ENCODE assay signal across 17 cellular contexts in genomic region chr2:850429-850828, GRCh38.
A peak's percentile ranks its signal among the peaks of the same experiment; 100 is the strongest.
DNase-seq lines count a peak whose midpoint lies in the region; ATAC-seq and TF ChIP-seq lines count a peak whose summit lies in the region.
"Had no signal": no experiment of that assay in that cellular context is flagged by ENCODE, and none has a peak within 500 bp of the region (broad histone marks: within the 10 kb centered on the region; RNA-seq: fewer than 3 reads in every experiment).

No MANE protein-coding gene starts in this region.

- H3K9ac ChIP-seq in DND-41 (ENCODE audit: low read depth, low read length): no peak overlapping the region

- H3K4me3 ChIP-seq in DND-41 (ENCODE audit: low read depth in 1 of 2, low read length in 2 of 2): no peak overlapping the region
- H3K4me3 ChIP-seq: Peyer's patch, SJSA1 had no signal

- no peak for DNase-seq in DND-41
- peak; percentile 1 for DNase-seq in EL
- DNase-seq in M059J (ENCODE audit: low read depth): peak; percentile 20
- DNase-seq in SK-MEL-5 (ENCODE audit: low read depth, low spot score): peak; percentile 21
- DNase-seq in activated CD4-positive, alpha-beta T cell treated with anti-CD3 and anti-CD28 coated beads for 1 hour: no peak
- DNase-seq: CD4-positive, CD25-positive, alpha-beta regulatory T cell; KG1; NCI-H187; NCI-H226; NCI-H510A treated with DMSO at 0.1 percent for 48 hours; NCI-H748 treated with DMSO at 0.1 percent for 48 hours; Peyer's patch had no signal

- H3K4me1 ChIP-seq in DND-41 (ENCODE audit: insufficient read depth, low read length): peaks cover 8% of the 10 kb centered on the region
- H3K4me1 ChIP-seq: Peyer's patch had no signal

- peaks cover 32% of the 10 kb centered on the region for H3K9me3 ChIP-seq in DND-41 (ENCODE audit: insufficient read depth, low read length, severe bottlenecking)
- H3K9me3 ChIP-seq: Peyer's patch, SJSA1 had no signal

- peaks cover 5% of the 10 kb centered on the region; the same call in 1 of the 2 replicates for H3K79me2 ChIP-seq in DND-41 (ENCODE audit: insufficient read depth, low read length)

- H3K27me3 ChIP-seq in DND-41 (ENCODE audit: insufficient read depth, low read length, poor library complexity): no peaks in the 10 kb centered on the region
- H3K27me3 ChIP-seq: Peyer's patch, SJSA1 had no signal

- H2AFZ ChIP-seq in DND-41 (ENCODE audit: low read depth, low read length): no peak overlapping the region

- TF ChIP-seq CTCF in DND-41 (IDR thresholded peaks at IDR 0.05; ENCODE audit: borderline replicate concordance, extremely low read depth, low read length, poor library complexity, severe bottlenecking): no peak

- peaks cover 55% of the 10 kb centered on the region for H3K36me3 ChIP-seq in DND-41 (ENCODE audit: insufficient read depth, low read length)
- H3K36me3 ChIP-seq: Peyer's patch, SJSA1 had no signal

- no peak overlapping the region for H3K4me2 ChIP-seq in DND-41 (ENCODE audit: insufficient read depth, low read length)

- no peaks in the 10 kb centered on the region for H4K20me1 ChIP-seq in DND-41 (ENCODE audit: insufficient read depth, low read length)

- peak overlapping the region; percentile 73 for H3K27ac ChIP-seq in DND-41 (ENCODE audit: low read length)
- H3K27ac ChIP-seq: HL-60, Peyer's patch, SJSA1 had no signal

- ATAC-seq in DND-41 (ENCODE audit: insufficient read depth, low read depth) (no peak), HG03520 (IDR thresholded peaks at IDR 0.05; ENCODE audit: unreplicated experiment) (no peak), HG03439 (IDR thresholded peaks at IDR 0.05; ENCODE audit: unreplicated experiment) (no peak)
- ATAC-seq: Right ventricle myocardium inferior had no signal

- in situ Hi-C loops in SK-MEL-5 (cut with HindIII; ENCODE audit: low pct_unique_long_range_greater_than_20kb, low sequenced_read_pairs): no loop called here

Comparison
In these comparisons a context has a peak if more than half of its experiments do, and no peak if none do; other contexts are left out.
1. DNase-seq: peak in EL (single experiment), M059J (single experiment) and SK-MEL-5 (single experiment); none in DND-41 (single experiment) and activated CD4-positive, alpha-beta T cell treated with anti-CD3 and anti-CD28 coated beads for 1 hour (single experiment).